ENCODE assay signal across 1 cellular context in the genomic region with DNA sequence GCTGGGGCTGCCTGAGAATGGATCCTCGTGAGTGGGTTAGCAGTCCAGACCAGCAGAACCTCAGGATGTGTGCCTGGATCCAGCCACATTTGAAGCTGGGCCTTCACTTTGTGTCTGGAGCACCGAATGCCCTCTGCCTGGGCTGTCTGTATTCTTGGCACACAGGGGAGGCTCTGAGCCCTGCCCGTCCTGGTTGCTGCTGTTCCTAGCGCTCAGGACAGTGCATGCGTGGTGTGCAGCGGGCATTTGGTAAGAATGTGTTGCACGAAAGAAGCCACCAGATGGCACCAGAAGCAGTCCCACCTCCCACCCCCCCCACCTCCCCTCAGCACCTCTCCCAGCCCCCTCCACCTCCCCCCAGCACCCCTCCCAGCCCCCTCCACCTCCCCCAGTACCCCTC.
TF ChIP-seq lines count a peak whose summit lies in the region.

No MANE protein-coding gene starts in this region.

TF ChIP-seq in SK-N-SH treated with all-trans-retinoic acid at 6 μM for 48 hours, 23 proteins besides CTCF, POLR2A, EP300 and RAD21 (continued from another document):
- TF ChIP-seq, protein P1, sequence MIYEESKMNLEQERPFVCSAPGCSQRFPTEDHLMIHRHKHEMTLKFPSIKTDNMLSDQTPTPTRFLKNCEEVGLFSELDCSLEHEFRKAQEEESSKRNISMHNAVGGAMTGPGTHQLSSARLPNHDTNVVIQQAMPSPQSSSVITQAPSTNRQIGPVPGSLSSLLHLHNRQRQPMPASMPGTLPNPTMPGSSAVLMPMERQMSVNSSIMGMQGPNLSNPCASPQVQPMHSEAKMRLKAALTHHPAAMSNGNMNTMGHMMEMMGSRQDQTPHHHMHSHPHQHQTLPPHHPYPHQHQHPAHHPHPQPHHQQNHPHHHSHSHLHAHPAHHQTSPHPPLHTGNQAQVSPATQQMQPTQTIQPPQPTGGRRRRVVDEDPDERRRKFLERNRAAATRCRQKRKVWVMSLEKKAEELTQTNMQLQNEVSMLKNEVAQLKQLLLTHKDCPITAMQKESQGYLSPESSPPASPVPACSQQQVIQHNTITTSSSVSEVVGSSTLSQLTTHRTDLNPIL (CRISPR knock-in tag; IDR thresholded peaks at IDR 0.05; ENCODE audit: low read depth) = no peak
- TF ChIP-seq ZNF70 (CRISPR knock-in tag; IDR thresholded peaks at IDR 0.05) = no peak
